In genomic region chr20:63118303-63118670, GRCh38 we compare ENCODE assay signal across 14 cellular contexts.
DNase-seq lines count a peak whose midpoint lies in the region; ATAC-seq, FAIRE-seq and TF ChIP-seq lines count a peak whose summit lies in the region.
"Had no signal": no experiment of that assay in that cellular context is flagged by ENCODE, and none has a peak within 500 bp of the region (broad histone marks: within the 10 kb centered on the region; RNA-seq: fewer than 3 reads in every experiment).

No MANE protein-coding gene starts in this region.

- peak; percentile 31; the same call in 1 of the 2 replicates for TF ChIP-seq RAD21 in SK-N-SH (IDR thresholded peaks at IDR 0.05; ENCODE audit: low read length)

- peak; percentile 42 for DNase-seq in activated effector memory CD4-positive, alpha-beta T cell treated with anti-CD3 and anti-CD28 coated beads, Interleukin-2, amount 50 U/mL, for 16 hours
- DNase-seq in activated effector memory CD4-positive, alpha-beta T cell treated with Interleukin-2 at 50 U/mL for 16 hours, result no peak
- peak; percentile 62 for DNase-seq in SK-N-SH
- peak; percentile 12 for DNase-seq in kidney
- DNase-seq in osteoblast (ENCODE audit: insufficient read length, low spot score, missing footprints), result peak; percentile 49
- DNase-seq in mesenteric fat pad (ENCODE audit: low spot score), result no peak
- no peak for DNase-seq in AG08395 (ENCODE audit: low spot score)
- DNase-seq: CD4-positive, CD25-positive, alpha-beta regulatory T cell; DMS53; GOT3; H9 had no signal

- no peaks in the 10 kb centered on the region for H3K9me2 ChIP-seq in SK-N-SH

- TF ChIP-seq CTCF in SK-N-SH (IDR thresholded peaks at IDR 0.05), result no peak
- no peak for TF ChIP-seq CTCF in kidney (IDR thresholded peaks at IDR 0.05; ENCODE audit: borderline replicate concordance, extremely low read depth, insufficient read depth)
- no peak for TF ChIP-seq CTCF in osteoblast (IDR thresholded peaks at IDR 0.05; ENCODE audit: extremely low read depth, low read depth, low read length)

- H2AFZ ChIP-seq in SK-N-SH (ENCODE audit: low read depth) (no peak overlapping the region), osteoblast (ENCODE audit: low read length) (no peak overlapping the region)

- H4K20me1 ChIP-seq in SK-N-SH (ENCODE audit: insufficient read depth) (no peaks in the 10 kb centered on the region), osteoblast (ENCODE audit: insufficient read depth, low read length) (no peaks in the 10 kb centered on the region)

- no peak overlapping the region for H3K27ac ChIP-seq in SK-N-SH (ENCODE audit: low read depth in 2 of 2, low read length in 1 of 2)
- no peak overlapping the region for H3K27ac ChIP-seq in kidney (ENCODE audit: low read depth in 2 of 2, low read length in 2 of 2)
- H3K27ac ChIP-seq in osteoblast (ENCODE audit: low read depth, low read length), result no peak overlapping the region
- H3K27ac ChIP-seq: 22Rv1; BLaER1 treated with 17β-estradiol and CSF1 and Interleukin-3, amounts not matched to agents 10 nM and 100 nM had no signal

- no peaks in the 10 kb centered on the region for H3K79me2 ChIP-seq in SK-N-SH (ENCODE audit: insufficient read depth)
- no peaks in the 10 kb centered on the region for H3K79me2 ChIP-seq in osteoblast (ENCODE audit: insufficient read depth, low read length)

- no peaks in the 10 kb centered on the region for H3F3A ChIP-seq in SK-N-SH (replicated peaks; ENCODE audit: insufficient read depth)

- H3K4me2 ChIP-seq in SK-N-SH (no peak overlapping the region), osteoblast (ENCODE audit: insufficient read depth, low read length) (no peak overlapping the region)
- H3K4me2 ChIP-seq: BLaER1 treated with 17β-estradiol and CSF1 and Interleukin-3, amounts not matched to agents 10 nM and 100 nM had no signal

- CTCF ChIA-PET in SK-N-SH (lab: Yijun Ruan, JAX), result interaction anchor here (1.0 kb wide), 1 partner anchor 8 kb away, joined by 3 read pairs; no protein-coding TSS in a partner anchor

- peaks cover 40% of the 10 kb centered on the region for H3K27me3 ChIP-seq in SK-N-SH (ENCODE audit: insufficient read depth)
- H3K27me3 ChIP-seq in osteoblast (ENCODE audit: insufficient read depth, low read length), result peaks cover 8% of the 10 kb centered on the region
- H3K27me3 ChIP-seq: BLaER1 treated with 17β-estradiol and CSF1 and Interleukin-3, amounts not matched to agents 10 nM and 100 nM had no signal

- peaks cover 0 to 3% of the 10 kb centered on the region in 2 experiments; a peak in 1 of 4 replicates for H3K4me1 ChIP-seq in SK-N-SH (ENCODE audit: control insufficient read depth in 1 of 2, insufficient read depth in 2 of 2, low read depth in 1 of 2, low read length in 1 of 2)
- H3K4me1 ChIP-seq in kidney (ENCODE audit: control insufficient read depth in 1 of 2, insufficient read depth in 1 of 2, low read depth in 1 of 2, low read length in 2 of 2), result no peaks in the 10 kb centered on the region
- H3K4me1 ChIP-seq in osteoblast (ENCODE audit: insufficient read depth, low read length), result no peaks in the 10 kb centered on the region

- no peak for TF ChIP-seq EP300 in SK-N-SH (IDR thresholded peaks at IDR 0.05; ENCODE audit: borderline replicate concordance in 1 of 2, low read depth in 1 of 2, low read length in 1 of 2)

- intact Hi-C loops in kidney (cut with DNase I), result no loop called here

- H3K9me3 ChIP-seq in SK-N-SH, result no peaks in the 10 kb centered on the region
- peaks cover 0 to 5% of the 10 kb centered on the region in 2 donors for H3K9me3 ChIP-seq in kidney (ENCODE audit: control insufficient read depth in 1 of 2, low read length in 2 of 2)
- no peaks in the 10 kb centered on the region for H3K9me3 ChIP-seq in osteoblast (ENCODE audit: low read depth, low read length)

- no peaks in the 10 kb centered on the region for H3K36me3 ChIP-seq in SK-N-SH (replicated peaks in 1 of 2; ENCODE audit: control insufficient read depth in 1 of 2, insufficient read depth in 2 of 2, low read length in 1 of 2)
- H3K36me3 ChIP-seq in kidney (ENCODE audit: control insufficient read depth in 1 of 2, insufficient read depth in 2 of 2, low read length in 2 of 2), result no peaks in the 10 kb centered on the region
- no peaks in the 10 kb centered on the region for H3K36me3 ChIP-seq in osteoblast (ENCODE audit: insufficient read depth, low read length)
- H3K36me3 ChIP-seq: BLaER1 treated with 17β-estradiol and CSF1 and Interleukin-3, amounts not matched to agents 10 nM and 100 nM had no signal

- POLR2A ChIA-PET in SK-N-SH (lab: Yijun Ruan, JAX), result no interaction called here

- H3K9ac ChIP-seq in SK-N-SH (no peak overlapping the region), kidney (ENCODE audit: low read length in 2 of 2) (no peak overlapping the region)
- H3K9ac ChIP-seq: BLaER1 treated with 17β-estradiol and CSF1 and Interleukin-3, amounts not matched to agents 10 nM and 100 nM had no signal

- H3K4me3 ChIP-seq in SK-N-SH (ENCODE audit: low read depth in 2 of 2, low read length in 1 of 2) (no peak overlapping the region), kidney (ENCODE audit: low read length in 2 of 2) (no peak overlapping the region), osteoblast (ENCODE audit: insufficient read depth, low read length) (no peak overlapping the region)
- H3K4me3 ChIP-seq: BLaER1 treated with 17β-estradiol and CSF1 and Interleukin-3, amounts not matched to agents 10 nM and 100 nM had no signal

- WGBS in SK-N-SH (ENCODE audit: low lambda C conversion rate), result 13% methylated on average over 22 of the region's 25 CpGs

- no peak for ATAC-seq in GM21723 (IDR thresholded peaks at IDR 0.05; ENCODE audit: unreplicated experiment)

- no peak for FAIRE-seq in kidney (lab: Jason Lieb, UNC)

TF ChIP-seq in SK-N-SH, 30 proteins besides CTCF, POLR2A, EP300 and RAD21:
- TF ChIP-seq GATA2 (CRISPR knock-in tag; IDR thresholded peaks at IDR 0.05) (no peak), FOXJ3 (CRISPR knock-in tag; IDR thresholded peaks at IDR 0.05) (0 out of 2 replicates have a peak, but pooled peaks have one; percentile 19), RFX5 (IDR thresholded peaks at IDR 0.05; ENCODE audit: low read length) (no peak), JUND (IDR thresholded peaks at IDR 0.05) (no peak), PBX3 (IDR thresholded peaks at IDR 0.05) (no peak), TAF1 (IDR thresholded peaks at IDR 0.05; ENCODE audit: borderline replicate concordance, low read depth, low read length) (no peak)

Comparison
In these comparisons a context has a peak if more than half of its experiments do, and no peak if none do; other contexts are left out.
1. DNase-seq: peak in activated effector memory CD4-positive, alpha-beta T cell treated with anti-CD3 and anti-CD28 coated beads, Interleukin-2, amount 50 U/mL, for 16 hours (single experiment), SK-N-SH (single experiment), kidney (single experiment) and osteoblast (single experiment); none in activated effector memory CD4-positive, alpha-beta T cell treated with Interleukin-2 at 50 U/mL for 16 hours (single experiment), mesenteric fat pad (single experiment) and AG08395 (single experiment).